Comparison of ENCODE assay signal across 9 cellular contexts in the genomic region with DNA sequence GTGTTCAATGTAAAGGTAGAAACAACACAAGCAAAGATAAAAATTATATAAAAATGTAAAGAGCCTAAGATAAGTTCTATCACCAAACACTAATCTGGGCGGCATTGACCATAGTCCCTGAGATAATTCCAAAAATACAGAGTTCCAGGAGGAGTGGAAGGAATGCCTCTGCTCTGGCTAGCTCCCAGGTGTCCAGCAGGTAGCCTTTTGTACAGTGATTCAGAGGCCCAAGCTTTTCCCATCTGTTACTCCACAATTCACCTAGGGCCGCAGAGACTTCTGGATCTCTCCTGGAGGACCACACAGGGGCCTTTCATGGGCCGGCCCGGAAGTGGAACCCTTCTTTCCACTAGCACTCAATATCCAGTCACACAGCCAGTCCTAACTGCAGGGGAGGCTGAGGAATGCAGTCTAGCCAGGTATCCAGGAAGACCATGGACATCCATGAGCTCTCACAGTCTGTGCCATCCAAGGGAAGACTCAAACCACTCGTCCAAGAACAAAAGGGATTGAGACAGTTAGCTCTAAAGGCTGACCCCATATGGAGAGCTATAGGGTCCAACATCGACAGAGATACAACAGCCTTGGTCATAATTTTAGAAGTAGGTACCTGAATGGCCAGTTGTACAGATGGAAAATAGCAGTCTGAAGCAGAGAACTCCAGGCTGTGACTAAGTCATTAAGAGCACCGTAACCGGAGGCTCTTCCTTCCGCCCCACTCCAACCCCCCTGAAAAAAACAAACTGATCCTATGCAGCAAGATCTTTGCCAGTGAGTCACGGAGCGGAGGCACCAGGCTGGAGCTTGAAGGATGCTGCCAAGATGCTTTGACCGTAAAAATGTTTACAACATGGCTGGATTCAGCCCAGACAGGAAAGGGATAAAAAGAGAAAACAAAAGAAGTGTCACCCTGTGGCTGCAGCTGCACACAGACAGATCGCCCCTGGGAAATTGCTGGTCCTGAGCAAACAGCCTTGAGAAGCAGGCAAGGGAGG.
DNase-seq lines count a peak whose midpoint lies in the region; ATAC-seq and TF ChIP-seq lines count a peak whose summit lies in the region.
"Had no signal": no experiment of that assay in that cellular context is flagged by ENCODE, and none has a peak within 500 bp of the region (broad histone marks: within the 10 kb centered on the region; RNA-seq: fewer than 3 reads in every experiment).

No MANE protein-coding gene starts in this region.

- peaks cover 8% of the 10 kb centered on the region for H3K27me3 Mint-ChIP-seq in nephron (ENCODE audit: low read depth)

- no peaks in the 10 kb centered on the region for H3K9me3 Mint-ChIP-seq in nephron
- H3K9me3 Mint-ChIP-seq: activated T-helper 17 cell treated with anti-CD3 and anti-CD28 coated beads, Interleukin-2, amount 50 U/mL, for 72 hours had no signal

- H3K4me1 ChIP-seq in colonic mucosa: no peaks in the 10 kb centered on the region

- H3K4me3 Mint-ChIP-seq in nephron: no peak overlapping the region
- H3K4me3 Mint-ChIP-seq: activated T-helper 17 cell treated with anti-CD3 and anti-CD28 coated beads, Interleukin-2, amount 50 U/mL, for 72 hours had no signal

- H3K27me3 ChIP-seq in colonic mucosa: no peaks in the 10 kb centered on the region

- peak overlapping the region in 2 of 3 experiments; percentile 24 to 27 for H3K27ac Mint-ChIP-seq in nephron
- H3K27ac Mint-ChIP-seq: activated T-helper 17 cell treated with anti-CD3 and anti-CD28 coated beads, Interleukin-2, amount 50 U/mL, for 72 hours had no signal

- TF ChIP-seq CTCF in AG09319 (IDR thresholded peaks at IDR 0.05; ENCODE audit: low read depth, low read length): no peak
- TF ChIP-seq CTCF in colonic mucosa (IDR thresholded peaks at IDR 0.05): no peak
- TF ChIP-seq CTCF in nephron (IDR thresholded peaks at IDR 0.05; ENCODE audit: unreplicated experiment in 3 of 3): no peak

- intact Hi-C loops in colonic mucosa (cut with DNase I): no loop called here

- peaks cover 49% of the 10 kb centered on the region for H3K4me1 Mint-ChIP-seq in nephron
- H3K4me1 Mint-ChIP-seq: activated T-helper 17 cell treated with anti-CD3 and anti-CD28 coated beads, Interleukin-2, amount 50 U/mL, for 72 hours had no signal

- peak; percentile 90 for DNase-seq in AG09319 (ENCODE audit: extremely low read depth, low read depth)
- DNase-seq in M059J (ENCODE audit: low read depth): peak; percentile 99
- DNase-seq in colonic mucosa: peak; percentile 19
- DNase-seq in NCI-H2171 treated with DMSO at 0.1 percent for 48 hours (lab: John Stamatoyannopoulos, UW): no peak
- no peak for DNase-seq in GOT3 (lab: John Stamatoyannopoulos, UW)

- H3K36me3 Mint-ChIP-seq in nephron (ENCODE audit: low read depth): no peaks in the 10 kb centered on the region

- ATAC-seq in HG02610 (IDR thresholded peaks at IDR 0.05; ENCODE audit: unreplicated experiment) (no peak), GM19463 (IDR thresholded peaks at IDR 0.05; ENCODE audit: unreplicated experiment) (no peak)
- ATAC-seq: activated T-helper 17 cell treated with anti-CD3 and anti-CD28 coated beads, Interleukin-2, amount 50 U/mL, for 72 hours had no signal

- H3K36me3 ChIP-seq in colonic mucosa: no peaks in the 10 kb centered on the region

- H3K27ac ChIP-seq in colonic mucosa: no peak overlapping the region

- H3K9ac ChIP-seq in colonic mucosa (ENCODE audit: low read depth in 2 of 2, low read length in 2 of 2): no peak overlapping the region

- H3K4me3 ChIP-seq in colonic mucosa: no peak overlapping the region

- no peaks in the 10 kb centered on the region for H3K9me3 ChIP-seq in colonic mucosa

Comparison
In these comparisons a context has a peak if more than half of its experiments do, and no peak if none do; other contexts are left out.
1. DNase-seq: peak in AG09319 (single experiment), M059J (single experiment) and colonic mucosa (single experiment); none in NCI-H2171 treated with DMSO at 0.1 percent for 48 hours (single experiment) and GOT3 (single experiment).